ENCODE assay signal across 1 cellular context in the genomic region with DNA sequence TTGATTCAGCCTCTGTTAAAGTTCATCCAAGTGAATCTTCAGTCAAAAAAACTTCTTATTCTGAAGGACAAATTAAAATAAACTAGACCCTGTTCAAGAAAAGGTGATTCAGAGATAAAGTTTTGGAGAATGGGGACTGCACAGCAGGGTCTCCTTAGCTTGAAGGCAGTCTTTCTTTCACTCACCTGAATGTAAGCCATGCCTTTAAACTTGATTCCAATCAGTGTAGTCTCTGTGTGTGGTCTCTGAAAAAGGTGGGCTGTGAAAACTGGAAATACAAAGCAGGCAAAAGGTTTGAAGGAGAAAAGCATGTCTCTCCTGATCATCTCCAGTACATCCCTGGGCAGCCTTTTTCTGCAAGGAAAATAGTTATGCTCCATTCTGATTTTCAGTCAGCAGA.
TF ChIP-seq lines count a peak whose summit lies in the region.

No MANE protein-coding gene starts in this region.

TF ChIP-seq in GM23338, 12 proteins besides CTCF, POLR2A, EP300 and RAD21 (continued from another document):
- no peak for TF ChIP-seq STAT1 (IDR thresholded peaks at IDR 0.05; ENCODE audit: unreplicated experiment)
TF ChIP-seq in GM23338: peak in this region for 0.
